Comparison of ENCODE assay signal across 1 cellular context in the genomic region with DNA sequence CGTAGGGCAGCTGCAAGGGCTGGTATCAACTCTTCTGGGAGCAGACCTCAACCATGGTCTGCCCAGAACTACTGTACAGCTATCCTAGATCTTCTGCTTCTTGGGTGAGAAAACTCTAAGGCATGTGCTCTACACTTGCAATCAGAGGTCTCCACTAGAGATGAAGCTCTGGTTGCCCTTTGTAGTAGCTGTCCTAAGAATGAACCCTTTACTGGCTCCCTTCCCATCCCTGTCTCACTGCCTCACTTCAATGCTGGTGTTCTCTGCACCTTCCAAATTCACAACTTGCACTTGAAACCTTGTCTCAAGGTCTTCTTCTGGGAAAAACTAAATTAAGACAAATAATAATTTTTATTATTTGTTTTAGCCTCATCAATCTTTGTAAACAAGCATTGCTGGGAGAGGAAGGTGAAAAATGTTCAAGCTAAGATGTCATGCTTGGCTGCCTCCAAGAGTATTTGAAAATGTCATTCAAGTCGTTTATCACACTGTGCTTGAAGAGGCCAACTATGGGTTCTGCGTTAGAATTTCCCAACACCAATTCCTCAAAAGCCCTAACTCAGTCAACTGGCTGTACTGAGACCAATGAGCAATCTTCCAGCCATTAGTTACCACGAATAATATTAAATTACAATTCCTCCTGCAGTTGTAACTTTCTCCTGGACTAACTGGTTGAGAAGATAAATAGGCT.
TF ChIP-seq lines count a peak whose summit lies in the region.

No MANE protein-coding gene starts in this region.

TF ChIP-seq in IMR-90, 13 proteins besides CTCF, POLR2A, EP300 and RAD21 (continued from another document):
- TF ChIP-seq, protein P1, sequence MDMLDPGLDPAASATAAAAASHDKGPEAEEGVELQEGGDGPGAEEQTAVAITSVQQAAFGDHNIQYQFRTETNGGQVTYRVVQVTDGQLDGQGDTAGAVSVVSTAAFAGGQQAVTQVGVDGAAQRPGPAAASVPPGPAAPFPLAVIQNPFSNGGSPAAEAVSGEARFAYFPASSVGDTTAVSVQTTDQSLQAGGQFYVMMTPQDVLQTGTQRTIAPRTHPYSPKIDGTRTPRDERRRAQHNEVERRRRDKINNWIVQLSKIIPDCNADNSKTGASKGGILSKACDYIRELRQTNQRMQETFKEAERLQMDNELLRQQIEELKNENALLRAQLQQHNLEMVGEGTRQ (IDR thresholded peaks at IDR 0.05; ENCODE audit: low read depth, low read length): no peak
